32 cellular contexts compared by ENCODE assay signal in genomic region chr18:46423226-46423805, GRCh38.
DNase-seq lines count a peak whose midpoint lies in the region; ATAC-seq, FAIRE-seq and TF ChIP-seq lines count a peak whose summit lies in the region.
"Had no signal": no experiment of that assay in that cellular context is flagged by ENCODE, and none has a peak within 500 bp of the region (broad histone marks: within the 10 kb centered on the region; RNA-seq: fewer than 3 reads in every experiment).

No MANE protein-coding gene starts in this region.

- FAIRE-seq in HepG2 (lab: Jason Lieb, UNC) (no peak), bronchial epithelial cell (lab: Jason Lieb, UNC) (peak; percentile 18)
- FAIRE-seq: A204.1, GM12891 had no signal

- no peak overlapping the region for H3K4me2 ChIP-seq in HepG2 (ENCODE audit: low read depth, low read length)
- H3K4me2 ChIP-seq: PC-9 had no signal

- in situ Hi-C loops in HepG2 (cut with HindIII; ENCODE audit: extremely low pct_ligation_motif_present, low pct_unique_long_range_greater_than_20kb) = no loop called here

- H3K36me3 Mint-ChIP-seq in nephron progenitor cell (ENCODE audit: low read depth) = peaks cover 16% of the 10 kb centered on the region
- H3K36me3 Mint-ChIP-seq: CD8-positive, alpha-beta T cell had no signal

- TF ChIP-seq EP300 in HepG2 (IDR thresholded peaks at IDR 0.05; ENCODE audit: low read depth in 2 of 2, low read length in 2 of 2) (no peak), HepG2 (CRISPR knock-in tag; IDR thresholded peaks at IDR 0.05; ENCODE audit: borderline replicate concordance) (no peak)

- H3K4me1 ChIP-seq in HepG2 (ENCODE audit: insufficient read depth, low read length) (no peaks in the 10 kb centered on the region), right lobe of liver (peaks cover 0 to 45% (median 6%) of the 10 kb centered on the region in 4 donors)
- H3K4me1 ChIP-seq: Caco-2 had no signal

- H3K4me1 Mint-ChIP-seq in nephron progenitor cell = peaks cover 88% of the 10 kb centered on the region

- WGBS in HepG2 (ENCODE audit: low lambda C conversion rate) = 13% methylated on average over 4 of the region's 4 CpGs
- WGBS in right lobe of liver (ENCODE audit: insufficient coverage, low coverage, low lambda C conversion rate, missing lambda C conversion rate) = 100% methylated on average over 1 of the region's 4 CpGs

- no peaks in the 10 kb centered on the region for H3K9me3 Mint-ChIP-seq in nephron progenitor cell
- H3K9me3 Mint-ChIP-seq: CD8-positive, alpha-beta T cell had no signal

- H3K27ac Mint-ChIP-seq in nephron progenitor cell = peak overlapping the region; percentile 26
- H3K27ac Mint-ChIP-seq: CD8-positive, alpha-beta T cell had no signal

- H3K9me3 ChIP-seq in HepG2 (ENCODE audit: low read length) = no peaks in the 10 kb centered on the region
- no peaks in the 10 kb centered on the region for H3K9me3 ChIP-seq in right lobe of liver
- H3K9me3 ChIP-seq: BLaER1 treated with 17β-estradiol and CSF1 and Interleukin-3, amounts not matched to agents 10 nM and 100 nM; Caco-2; SJCRH30 had no signal

- no peak overlapping the region for H3K9ac ChIP-seq in HepG2 (ENCODE audit: insufficient read depth, low read depth, low read length)
- H3K9ac ChIP-seq: BLaER1 treated with 17β-estradiol and CSF1 and Interleukin-3, amounts not matched to agents 10 nM and 100 nM had no signal

- no peak for TF ChIP-seq RAD21 in HepG2 (CRISPR knock-in tag; IDR thresholded peaks at IDR 0.05)

- TF ChIP-seq CTCF in HepG2 (CRISPR knock-in tag; IDR thresholded peaks at IDR 0.05) (no peak), right lobe of liver (IDR thresholded peaks at IDR 0.05) (no peak), bronchial epithelial cell (IDR thresholded peaks at IDR 0.05; ENCODE audit: insufficient read depth, low read length, severe bottlenecking) (no peak), nephron progenitor cell (IDR thresholded peaks at IDR 0.05) (no peak)

- intact Hi-C loops in HepG2 (cut with micrococcal nuclease; ENCODE audit: unreplicated experiment) = no loop called here
- intact Hi-C loops in right lobe of liver (cut with DNase I) = no loop called here

- BruUV-seq in HepG2 (replicated peaks; lab: Mats Ljungman, UMichigan) = no TSS peak

- H3K27ac ChIP-seq in HepG2 (ENCODE audit: extremely low read length, insufficient read depth, low read length) = no peak overlapping the region
- H3K27ac ChIP-seq in right lobe of liver = peak overlapping the region in 1 of 3 donors; percentile 29
- H3K27ac ChIP-seq: BLaER1 treated with 17β-estradiol and CSF1 and Interleukin-3, amounts not matched to agents 10 nM and 100 nM; HL-60; SJCRH30 had no signal

- ATAC-seq in HepG2 (no peak), right lobe of liver (no peak)
- ATAC-seq: CD8-positive, alpha-beta T cell; HCT116; Right ventricle myocardium inferior; SK-N-SH treated with all-trans-retinoic acid at 6 μM for 48 hours had no signal

- H3K4me3 ChIP-seq in HepG2 (replicated peaks in 1 of 3; ENCODE audit: insufficient read depth in 1 of 3, low read depth in 2 of 3, low read length in 3 of 3) (no peak overlapping the region), right lobe of liver (no peak overlapping the region), bronchial epithelial cell (ENCODE audit: low read depth, low read length) (no peak overlapping the region)
- H3K4me3 ChIP-seq: BLaER1 treated with 17β-estradiol and CSF1 and Interleukin-3, amounts not matched to agents 10 nM and 100 nM; PC-9; SJCRH30 had no signal

- H4K20me1 ChIP-seq in HepG2 (ENCODE audit: insufficient read depth, low read length) = no peaks in the 10 kb centered on the region

- H3K79me2 ChIP-seq in HepG2 (ENCODE audit: insufficient read depth, low read length) = no peaks in the 10 kb centered on the region

- no peak for DNase-seq in HepG2 (ENCODE audit: low spot score)
- DNase-seq in right lobe of liver = no peak
- DNase-seq in bronchial epithelial cell (ENCODE audit: low read depth) = no peak
- DNase-seq in nephron progenitor cell = no peak
- DNase-seq in germinal center (ENCODE audit: low spot score) = no peak
- DNase-seq in NOMO-1 treated with dmso at 0.1 percent for 144 hours (lab: John Stamatoyannopoulos, UW; ENCODE audit: unreplicated experiment) = no peak
- no peak for DNase-seq in GDM1 (lab: John Stamatoyannopoulos, UW)
- DNase-seq: AML-193; CD8-positive, alpha-beta T cell; DMS 273 treated with DMSO at 0.1 percent for 48 hours; DMS79; EL; GF-D8; GOT3; Kasumi-1; MV-4-11; NCI-H1105 treated with DMSO at 0.1 percent for 48 hours; NCI-H2029 treated with DMSO at 0.1 percent for 48 hours; NCI-H446 treated with DMSO at 0.1 percent for 48 hours; NCI-H526; NCI-H82; NK-92 treated with Interleukin-12 subunit alpha and Interleukin-12 subunit beta, amount 100 ng/mL, for 24 hours; PC-9; SJCRH30 had no signal

- no peak overlapping the region for H2AFZ ChIP-seq in HepG2 (ENCODE audit: low read length)
- H2AFZ ChIP-seq: PC-9 had no signal

- H3K27me3 ChIP-seq in HepG2 (ENCODE audit: control insufficient read depth in 1 of 2, insufficient read depth in 2 of 2, low read length in 2 of 2) = peaks cover 0 to 24% of the 10 kb centered on the region in 2 experiments; a peak in 4 of 5 replicates
- H3K27me3 ChIP-seq in right lobe of liver = no peaks in the 10 kb centered on the region
- H3K27me3 ChIP-seq in bronchial epithelial cell (ENCODE audit: control insufficient read depth, insufficient read depth, low read length) = no peaks in the 10 kb centered on the region
- H3K27me3 ChIP-seq: BLaER1 treated with 17β-estradiol and CSF1 and Interleukin-3, amounts not matched to agents 10 nM and 100 nM; SJCRH30 had no signal

- TF ChIP-seq POLR2A in HepG2 (IDR thresholded peaks at IDR 0.05; ENCODE audit: insufficient read depth in 1 of 2, low read depth in 2 of 2, low read length in 2 of 2) (no peak), right lobe of liver (IDR thresholded peaks at IDR 0.05) (no peak)

- H3K36me3 ChIP-seq in HepG2 (replicated peaks in 1 of 2; ENCODE audit: control insufficient read depth in 1 of 2, insufficient read depth in 2 of 2, low read length in 2 of 2) = no peaks in the 10 kb centered on the region
- H3K36me3 ChIP-seq in right lobe of liver = no peaks in the 10 kb centered on the region
- H3K36me3 ChIP-seq in bronchial epithelial cell (ENCODE audit: control insufficient read depth, insufficient read depth, low read length) = no peaks in the 10 kb centered on the region
- H3K36me3 ChIP-seq: SJCRH30 had no signal

- no peak overlapping the region for H3K4me3 Mint-ChIP-seq in nephron progenitor cell
- H3K4me3 Mint-ChIP-seq: CD8-positive, alpha-beta T cell had no signal

- POLR2A ChIA-PET in HepG2 (lab: Yijun Ruan, JAX) = no interaction called here

- CTCF ChIA-PET in HepG2 (lab: Yijun Ruan, JAX; ENCODE audit: low intra/inter-chr PET ratio, low total read pairs) = no interaction called here

- peaks cover 3% of the 10 kb centered on the region for H3K27me3 Mint-ChIP-seq in nephron progenitor cell (ENCODE audit: low read depth, poor library complexity)

TF ChIP-seq in HepG2, 621 proteins besides CTCF, POLR2A, EP300 and RAD21:
- TF ChIP-seq, protein P1, sequence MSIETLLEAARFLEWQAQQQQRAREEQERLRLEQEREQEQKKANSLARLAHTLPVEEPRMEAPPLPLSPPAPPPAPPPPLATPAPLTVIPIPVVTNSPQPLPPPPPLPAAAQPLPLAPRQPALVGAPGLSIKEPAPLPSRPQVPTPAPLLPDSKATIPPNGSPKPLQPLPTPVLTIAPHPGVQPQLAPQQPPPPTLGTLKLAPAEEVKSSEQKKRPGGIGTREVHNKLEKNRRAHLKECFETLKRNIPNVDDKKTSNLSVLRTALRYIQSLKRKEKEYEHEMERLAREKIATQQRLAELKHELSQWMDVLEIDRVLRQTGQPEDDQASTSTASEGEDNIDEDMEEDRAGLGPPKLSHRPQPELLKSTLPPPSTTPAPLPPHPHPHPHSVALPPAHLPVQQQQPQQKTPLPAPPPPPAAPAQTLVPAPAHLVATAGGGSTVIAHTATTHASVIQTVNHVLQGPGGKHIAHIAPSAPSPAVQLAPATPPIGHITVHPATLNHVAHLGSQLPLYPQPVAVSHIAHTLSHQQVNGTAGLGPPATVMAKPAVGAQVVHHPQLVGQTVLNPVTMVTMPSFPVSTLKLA (IDR thresholded peaks at IDR 0.05) = peak; percentile 96
- TF ChIP-seq ZNF207 (IDR thresholded peaks at IDR 0.05; ENCODE audit: borderline replicate concordance) = no peak
